1 cellular context compared by ENCODE assay signal in the genomic region with DNA sequence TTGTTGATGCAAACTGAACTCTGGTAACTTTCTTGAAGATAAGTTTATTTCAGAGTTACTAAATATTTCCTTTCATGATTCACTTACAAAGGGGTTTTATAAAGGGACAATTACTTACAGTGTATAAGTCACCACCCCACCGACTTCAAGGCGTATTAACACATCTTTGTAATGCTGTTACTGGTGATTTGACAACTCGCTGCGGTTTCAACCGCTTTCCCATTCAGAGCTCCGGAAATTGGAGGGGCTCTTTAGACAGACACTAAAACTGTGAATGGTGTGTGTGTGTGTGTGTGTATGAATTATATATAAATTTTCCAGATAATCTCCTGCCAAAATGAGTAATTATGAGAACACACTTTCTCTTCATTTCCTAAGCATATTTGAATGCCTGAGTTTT.
TF ChIP-seq lines count a peak whose summit lies in the region.

No MANE protein-coding gene starts in this region.

TF ChIP-seq in GM12878, 131 proteins besides CTCF, POLR2A, EP300 and RAD21:
- TF ChIP-seq KDM1A (IDR thresholded peaks at IDR 0.05; ENCODE audit: borderline replicate concordance) = no peak
- TF ChIP-seq, protein P1, sequence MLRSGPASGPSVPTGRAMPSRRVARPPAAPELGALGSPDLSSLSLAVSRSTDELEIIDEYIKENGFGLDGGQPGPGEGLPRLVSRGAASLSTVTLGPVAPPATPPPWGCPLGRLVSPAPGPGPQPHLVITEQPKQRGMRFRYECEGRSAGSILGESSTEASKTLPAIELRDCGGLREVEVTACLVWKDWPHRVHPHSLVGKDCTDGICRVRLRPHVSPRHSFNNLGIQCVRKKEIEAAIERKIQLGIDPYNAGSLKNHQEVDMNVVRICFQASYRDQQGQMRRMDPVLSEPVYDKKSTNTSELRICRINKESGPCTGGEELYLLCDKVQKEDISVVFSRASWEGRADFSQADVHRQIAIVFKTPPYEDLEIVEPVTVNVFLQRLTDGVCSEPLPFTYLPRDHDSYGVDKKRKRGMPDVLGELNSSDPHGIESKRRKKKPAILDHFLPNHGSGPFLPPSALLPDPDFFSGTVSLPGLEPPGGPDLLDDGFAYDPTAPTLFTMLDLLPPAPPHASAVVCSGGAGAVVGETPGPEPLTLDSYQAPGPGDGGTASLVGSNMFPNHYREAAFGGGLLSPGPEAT (IDR thresholded peaks at IDR 0.05; ENCODE audit: low read depth) = peak; percentile 67; the same call in 1 of the 2 replicates
- no peak for TF ChIP-seq FOS (IDR thresholded peaks at IDR 0.05; ENCODE audit: borderline replicate concordance, extremely low read depth, insufficient read length)
- no peak for TF ChIP-seq ZSCAN29 (IDR thresholded peaks at IDR 0.05)
- no peak for TF ChIP-seq HDAC2 (IDR thresholded peaks at IDR 0.05)
- TF ChIP-seq, protein P2, sequence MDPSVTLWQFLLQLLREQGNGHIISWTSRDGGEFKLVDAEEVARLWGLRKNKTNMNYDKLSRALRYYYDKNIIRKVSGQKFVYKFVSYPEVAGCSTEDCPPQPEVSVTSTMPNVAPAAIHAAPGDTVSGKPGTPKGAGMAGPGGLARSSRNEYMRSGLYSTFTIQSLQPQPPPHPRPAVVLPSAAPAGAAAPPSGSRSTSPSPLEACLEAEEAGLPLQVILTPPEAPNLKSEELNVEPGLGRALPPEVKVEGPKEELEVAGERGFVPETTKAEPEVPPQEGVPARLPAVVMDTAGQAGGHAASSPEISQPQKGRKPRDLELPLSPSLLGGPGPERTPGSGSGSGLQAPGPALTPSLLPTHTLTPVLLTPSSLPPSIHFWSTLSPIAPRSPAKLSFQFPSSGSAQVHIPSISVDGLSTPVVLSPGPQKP (IDR thresholded peaks at IDR 0.05; ENCODE audit: low read depth, low read length) = no peak
- no peak for TF ChIP-seq CREM (IDR thresholded peaks at IDR 0.05; ENCODE audit: low read depth)
- peak; percentile 54; the same call in 1 of the 2 replicates for TF ChIP-seq NFIC (IDR thresholded peaks at IDR 0.05; ENCODE audit: low read depth, low read length)
- TF ChIP-seq MEF2B (IDR thresholded peaks at IDR 0.05; ENCODE audit: partially characterized antibody, poor library complexity, severe bottlenecking) = peak; percentile 49
- no peak for TF ChIP-seq CBX3 (IDR thresholded peaks at IDR 0.05; ENCODE audit: borderline replicate concordance, low read depth)
- TF ChIP-seq CBX5 (IDR thresholded peaks at IDR 0.05; ENCODE audit: low read depth) = no peak
- TF ChIP-seq BCL11A (IDR thresholded peaks at IDR 0.05; ENCODE audit: low read depth, low read length) = peak; percentile 40; the same call in 1 of the 2 replicates
- peak; percentile 47; the same call in 1 of the 2 replicates for TF ChIP-seq ATF7 (IDR thresholded peaks at IDR 0.05; ENCODE audit: low read depth)
- peak; percentile 21; the same call in 1 of the 2 replicates for TF ChIP-seq RAD51 (IDR thresholded peaks at IDR 0.05)
- peak; percentile 39; the same call in 1 of the 2 replicates for TF ChIP-seq ZNF384 (IDR thresholded peaks at IDR 0.05; ENCODE audit: borderline replicate concordance, low read depth, low read length)
- TF ChIP-seq MTA2 (IDR thresholded peaks at IDR 0.05; ENCODE audit: low read depth) = peak; percentile 86
- TF ChIP-seq, protein P3, sequence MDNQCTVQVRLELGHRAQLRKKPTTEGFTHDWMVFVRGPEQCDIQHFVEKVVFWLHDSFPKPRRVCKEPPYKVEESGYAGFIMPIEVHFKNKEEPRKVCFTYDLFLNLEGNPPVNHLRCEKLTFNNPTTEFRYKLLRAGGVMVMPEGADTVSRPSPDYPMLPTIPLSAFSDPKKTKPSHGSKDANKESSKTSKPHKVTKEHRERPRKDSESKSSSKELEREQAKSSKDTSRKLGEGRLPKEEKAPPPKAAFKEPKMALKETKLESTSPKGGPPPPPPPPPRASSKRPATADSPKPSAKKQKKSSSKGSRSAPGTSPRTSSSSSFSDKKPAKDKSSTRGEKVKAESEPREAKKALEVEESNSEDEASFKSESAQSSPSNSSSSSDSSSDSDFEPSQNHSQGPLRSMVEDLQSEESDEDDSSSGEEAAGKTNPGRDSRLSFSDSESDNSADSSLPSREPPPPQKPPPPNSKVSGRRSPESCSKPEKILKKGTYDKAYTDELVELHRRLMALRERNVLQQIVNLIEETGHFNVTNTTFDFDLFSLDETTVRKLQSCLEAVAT (IDR thresholded peaks at IDR 0.05) = peak; percentile 54; the same call in 1 of the 2 replicates
- no peak for TF ChIP-seq YY1 (IDR thresholded peaks at IDR 0.05; ENCODE audit: low read depth, low read length)
- 0 out of 2 replicates have a peak, but pooled peaks have one; percentile 46 for TF ChIP-seq GATAD2B (conservative IDR thresholded peaks at IDR 0.05; ENCODE audit: low read depth)
- TF ChIP-seq, protein P4, sequence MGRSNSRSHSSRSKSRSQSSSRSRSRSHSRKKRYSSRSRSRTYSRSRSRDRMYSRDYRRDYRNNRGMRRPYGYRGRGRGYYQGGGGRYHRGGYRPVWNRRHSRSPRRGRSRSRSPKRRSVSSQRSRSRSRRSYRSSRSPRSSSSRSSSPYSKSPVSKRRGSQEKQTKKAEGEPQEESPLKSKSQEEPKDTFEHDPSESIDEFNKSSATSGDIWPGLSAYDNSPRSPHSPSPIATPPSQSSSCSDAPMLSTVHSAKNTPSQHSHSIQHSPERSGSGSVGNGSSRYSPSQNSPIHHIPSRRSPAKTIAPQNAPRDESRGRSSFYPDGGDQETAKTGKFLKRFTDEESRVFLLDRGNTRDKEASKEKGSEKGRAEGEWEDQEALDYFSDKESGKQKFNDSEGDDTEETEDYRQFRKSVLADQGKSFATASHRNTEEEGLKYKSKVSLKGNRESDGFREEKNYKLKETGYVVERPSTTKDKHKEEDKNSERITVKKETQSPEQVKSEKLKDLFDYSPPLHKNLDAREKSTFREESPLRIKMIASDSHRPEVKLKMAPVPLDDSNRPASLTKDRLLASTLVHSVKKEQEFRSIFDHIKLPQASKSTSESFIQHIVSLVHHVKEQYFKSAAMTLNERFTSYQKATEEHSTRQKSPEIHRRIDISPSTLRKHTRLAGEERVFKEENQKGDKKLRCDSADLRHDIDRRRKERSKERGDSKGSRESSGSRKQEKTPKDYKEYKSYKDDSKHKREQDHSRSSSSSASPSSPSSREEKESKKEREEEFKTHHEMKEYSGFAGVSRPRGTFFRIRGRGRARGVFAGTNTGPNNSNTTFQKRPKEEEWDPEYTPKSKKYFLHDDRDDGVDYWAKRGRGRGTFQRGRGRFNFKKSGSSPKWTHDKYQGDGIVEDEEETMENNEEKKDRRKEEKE (IDR thresholded peaks at IDR 0.05) = no peak
- TF ChIP-seq RUNX3 (IDR thresholded peaks at IDR 0.05; ENCODE audit: low read length) = peak; percentile 78
- TF ChIP-seq DPF2 (IDR thresholded peaks at IDR 0.05) = peak; percentile 69; the same call in 1 of the 2 replicates
- TF ChIP-seq IKZF2 (IDR thresholded peaks at IDR 0.05) = peak; percentile 76 to 82; a peak in 3 of 4 replicates
- no peak for TF ChIP-seq IRF4 (IDR thresholded peaks at IDR 0.05; ENCODE audit: low read depth, low read length)
- TF ChIP-seq KAT2A (conservative IDR thresholded peaks at IDR 0.05; ENCODE audit: control insufficient read depth, low read depth, low read length) = no peak
- TF ChIP-seq, protein P5, sequence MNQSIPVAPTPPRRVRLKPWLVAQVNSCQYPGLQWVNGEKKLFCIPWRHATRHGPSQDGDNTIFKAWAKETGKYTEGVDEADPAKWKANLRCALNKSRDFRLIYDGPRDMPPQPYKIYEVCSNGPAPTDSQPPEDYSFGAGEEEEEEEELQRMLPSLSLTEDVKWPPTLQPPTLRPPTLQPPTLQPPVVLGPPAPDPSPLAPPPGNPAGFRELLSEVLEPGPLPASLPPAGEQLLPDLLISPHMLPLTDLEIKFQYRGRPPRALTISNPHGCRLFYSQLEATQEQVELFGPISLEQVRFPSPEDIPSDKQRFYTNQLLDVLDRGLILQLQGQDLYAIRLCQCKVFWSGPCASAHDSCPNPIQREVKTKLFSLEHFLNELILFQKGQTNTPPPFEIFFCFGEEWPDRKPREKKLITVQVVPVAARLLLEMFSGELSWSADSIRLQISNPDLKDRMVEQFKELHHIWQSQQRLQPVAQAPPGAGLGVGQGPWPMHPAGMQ (IDR thresholded peaks at IDR 0.05; ENCODE audit: borderline replicate concordance) = no peak
- peak; percentile 76 for TF ChIP-seq IKZF1 (conservative IDR thresholded peaks at IDR 0.05)
